15 cellular contexts compared by ENCODE assay signal in the genomic region with DNA sequence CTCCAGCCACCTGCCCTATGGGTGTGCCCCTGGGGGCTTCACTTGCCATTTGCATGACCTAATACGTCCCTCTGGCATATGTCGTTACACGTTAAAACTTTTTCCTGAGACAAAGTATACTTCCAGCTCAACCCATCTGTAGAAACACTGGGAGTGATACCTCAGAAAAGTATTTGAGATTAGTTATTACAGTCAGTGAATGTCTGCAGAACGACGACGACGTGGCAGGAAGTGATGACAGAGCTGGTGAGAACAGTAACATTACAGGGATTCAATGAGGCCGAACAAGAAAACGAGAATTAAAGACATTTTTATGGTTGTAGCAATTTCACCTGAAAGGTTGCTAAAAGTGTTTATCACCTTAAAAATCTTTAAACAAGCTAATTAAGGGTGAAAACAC. TPM values are rescaled to one million over a fixed set of nuclear protein-coding genes. Genes with fewer than 3 reads are reported as not detected.
DNase-seq lines count a peak whose midpoint lies in the region; ATAC-seq, FAIRE-seq and TF ChIP-seq lines count a peak whose summit lies in the region.
"Had no signal": no experiment of that assay in that cellular context is flagged by ENCODE, and none has a peak within 500 bp of the region (broad histone marks: within the 10 kb centered on the region; RNA-seq: fewer than 3 reads in every experiment).

No MANE protein-coding gene starts in this region.

- H3K9me3 ChIP-seq in gastrocnemius medialis, result no peaks in the 10 kb centered on the region
- no peaks in the 10 kb centered on the region for H3K9me3 ChIP-seq in WERI-Rb-1 (ENCODE audit: severe bottlenecking)

- no peak for ATAC-seq in gastrocnemius medialis
- ATAC-seq: HCT116, K562, PC-3 had no signal

- FAIRE-seq in RCC 7860 (lab: Jason Lieb, UNC), result no peak
- FAIRE-seq: K562 had no signal

- no peak for TF ChIP-seq POLR2A in gastrocnemius medialis (IDR thresholded peaks at IDR 0.05)

- H3K27ac ChIP-seq in cingulate gyrus (ENCODE audit: low read depth, low read length), result peak overlapping the region; percentile 69
- H3K27ac ChIP-seq in gastrocnemius medialis, result peak overlapping the region; percentile 6 to 56 (median 44)
- no peak overlapping the region for H3K27ac ChIP-seq in WERI-Rb-1
- H3K27ac ChIP-seq: GM23248 had no signal

- DNase-seq in RCC 7860 (ENCODE audit: low spot score) (peak; percentile 7), iris pigment epithelial cell (ENCODE audit: low read depth) (peak; percentile 49), gastrocnemius medialis (no peak), hypothalamus (lab: John Stamatoyannopoulos, UW) (no peak), WERI-Rb-1 (no peak), NCI-H1417 treated with DMSO at 0.1 percent for 48 hours (lab: John Stamatoyannopoulos, UW) (no peak)
- DNase-seq: CD8-positive, alpha-beta memory T cell; GM23248; NCI-H1092; NCI-H1694 treated with DMSO at 0.1 percent for 48 hours; NCI-H446; PC-3 had no signal

- peaks cover 16 to 21% of the 10 kb centered on the region in 2 donors for H3K4me1 ChIP-seq in gastrocnemius medialis

- H3K27me3 ChIP-seq in gastrocnemius medialis, result no peaks in the 10 kb centered on the region
- H3K27me3 ChIP-seq in WERI-Rb-1 (ENCODE audit: insufficient read depth, low read depth, severe bottlenecking), result no peaks in the 10 kb centered on the region

- no peaks in the 10 kb centered on the region for H3K36me3 ChIP-seq in gastrocnemius medialis
- no peaks in the 10 kb centered on the region for H3K36me3 ChIP-seq in WERI-Rb-1

- no peak overlapping the region for H3K4me3 ChIP-seq in gastrocnemius medialis
- H3K4me3 ChIP-seq in WERI-Rb-1 (ENCODE audit: low read depth, low read length), result no peak overlapping the region
- H3K4me3 ChIP-seq: GM23248, K562 had no signal

- in situ Hi-C loops in gastrocnemius medialis (cut with MboI; ENCODE audit: low sequenced_read_pairs in 4 of 4), result no loop called here

- TF ChIP-seq CTCF in gastrocnemius medialis (IDR thresholded peaks at IDR 0.05 in 4 of 5, conservative IDR thresholded peaks at IDR 0.05 in 1 of 5), result no peak
- TF ChIP-seq CTCF in WERI-Rb-1 (IDR thresholded peaks at IDR 0.05; ENCODE audit: low read depth, low read length), result no peak

- intact Hi-C loops in gastrocnemius medialis (cut with DNase I; ENCODE audit: low total_unique reads), result no loop called here

RNA-seq across cellular contexts. Expression of gene SASH1, which starts 40.2 kb away (rescaled TPM):
- total RNA-seq in gastrocnemius medialis, result 10 to 100 TPM; 28.2 to 42.4 (median 35.4) TPM

Comparison
In these comparisons a context has a peak if more than half of its experiments do, and no peak if none do; other contexts are left out.
1. DNase-seq: peak in RCC 7860 (single experiment) and iris pigment epithelial cell (single experiment); none in gastrocnemius medialis (0 of 2), hypothalamus (0 of 51), WERI-Rb-1 (single experiment) and NCI-H1417 treated with DMSO at 0.1 percent for 48 hours (single experiment).